8 cellular contexts compared by ENCODE assay signal in genomic region chr12:12704593-12705230, GRCh38. TPM values are rescaled to one million over a fixed set of nuclear protein-coding genes. Genes with fewer than 3 reads are reported as not detected.
A peak's percentile ranks its signal among the peaks of the same experiment; 100 is the strongest.
DNase-seq lines count a peak whose midpoint lies in the region; ATAC-seq, FAIRE-seq and TF ChIP-seq lines count a peak whose summit lies in the region.

No MANE protein-coding gene starts in this region.

- H3K4me3 ChIP-seq in BLaER1 (no peak overlapping the region), osteoblast (ENCODE audit: insufficient read depth, low read length) (no peak overlapping the region)

- peak overlapping the region; percentile 37 for H2AFZ ChIP-seq in osteoblast (ENCODE audit: low read length)

- no peak for DNase-seq in GM13976 (ENCODE audit: low spot score)
- DNase-seq in NCI-H2227 treated with DMSO at 0.1 percent for 48 hours (lab: John Stamatoyannopoulos, UW), result peak; percentile 73
- DNase-seq in activated CD8-positive, alpha-beta T cell treated with anti-CD3 and anti-CD28 coated beads for 36 hours, result peak; percentile 47
- peak; percentile 39 to 67 for DNase-seq in frontal cortex (ENCODE audit: low spot score in 2 of 2)
- DNase-seq in osteoblast (ENCODE audit: insufficient read length, low spot score, missing footprints), result peak; percentile 49
- no peak for DNase-seq in T-helper 9 cell

- in situ Hi-C loops in GM13976 (cut with MboI; ENCODE audit: low sequenced_read_pairs, unreplicated experiment), result loop anchor here (10.0 to 25.0 kb wide), 2 partner anchors 330 to 1117 kb away; no protein-coding TSS in a partner anchor

- no peak overlapping the region for H3K4me3 Mint-ChIP-seq in activated CD8-positive, alpha-beta T cell treated with anti-CD3 and anti-CD28 coated beads for 36 hours

- CTCF ChIA-PET in activated CD8-positive, alpha-beta T cell treated with anti-CD3 and anti-CD28 coated beads for 36 hours (lab: Charles Lee), result interaction anchor here (0.8 to 2.5 kb wide), 7 partner anchors 8 to 327 kb away, joined by 3 to 13 read pairs (median 6); no protein-coding TSS in a partner anchor

- H3K4me1 ChIP-seq in BLaER1, result peaks cover 34% of the 10 kb centered on the region
- peaks cover 6% of the 10 kb centered on the region for H3K4me1 ChIP-seq in osteoblast (ENCODE audit: insufficient read depth, low read length)

- no peaks in the 10 kb centered on the region for H3K79me2 ChIP-seq in osteoblast (ENCODE audit: insufficient read depth, low read length)

- POLR2A ChIA-PET in activated CD8-positive, alpha-beta T cell treated with anti-CD3 and anti-CD28 coated beads for 36 hours (lab: Charles Lee), result interaction anchor here (0.7 to 2.6 kb wide), 2 partner anchors 10 to 689 kb away, joined by 3 to 9 read pairs; no protein-coding TSS in a partner anchor

- no peak overlapping the region for H3K9ac ChIP-seq in BLaER1

- peak; percentile 70 for ATAC-seq in HG03159 (IDR thresholded peaks at IDR 0.05; ENCODE audit: unreplicated experiment)
- ATAC-seq in activated CD8-positive, alpha-beta T cell treated with anti-CD3 and anti-CD28 coated beads for 36 hours, result peak; percentile 79

- peak overlapping the region; percentile 77 for H3K4me2 ChIP-seq in BLaER1
- H3K4me2 ChIP-seq in osteoblast (ENCODE audit: insufficient read depth, low read length), result peak overlapping the region; percentile 63

- H3K27me3 ChIP-seq in BLaER1 (no peaks in the 10 kb centered on the region), osteoblast (ENCODE audit: insufficient read depth, low read length) (no peaks in the 10 kb centered on the region)

- H3K36me3 ChIP-seq in BLaER1 (no peaks in the 10 kb centered on the region), osteoblast (ENCODE audit: insufficient read depth, low read length) (no peaks in the 10 kb centered on the region)

- H4K20me1 ChIP-seq in BLaER1 (no peaks in the 10 kb centered on the region), osteoblast (ENCODE audit: insufficient read depth, low read length) (no peaks in the 10 kb centered on the region)

- H3K27me3 Mint-ChIP-seq in activated CD8-positive, alpha-beta T cell treated with anti-CD3 and anti-CD28 coated beads for 36 hours, result no peaks in the 10 kb centered on the region

- H3K4me1 Mint-ChIP-seq in activated CD8-positive, alpha-beta T cell treated with anti-CD3 and anti-CD28 coated beads for 36 hours (ENCODE audit: low read depth), result peaks cover 22% of the 10 kb centered on the region

- peak overlapping the region; percentile 18 for H3K27ac Mint-ChIP-seq in activated CD8-positive, alpha-beta T cell treated with anti-CD3 and anti-CD28 coated beads for 36 hours

- H3K36me3 Mint-ChIP-seq in activated CD8-positive, alpha-beta T cell treated with anti-CD3 and anti-CD28 coated beads for 36 hours (ENCODE audit: low read depth), result no peaks in the 10 kb centered on the region

- no peaks in the 10 kb centered on the region for H3K9me3 Mint-ChIP-seq in activated CD8-positive, alpha-beta T cell treated with anti-CD3 and anti-CD28 coated beads for 36 hours

- intact Hi-C loops in activated CD8-positive, alpha-beta T cell treated with anti-CD3 and anti-CD28 coated beads for 36 hours (cut with micrococcal nuclease), result no loop called here

- peak; percentile 79 for FAIRE-seq in frontal cortex (lab: Jason Lieb, UNC)

- no peak overlapping the region for H3K27ac ChIP-seq in BLaER1
- no peak overlapping the region for H3K27ac ChIP-seq in osteoblast (ENCODE audit: low read depth, low read length)

- H3K9me3 ChIP-seq in BLaER1 (no peaks in the 10 kb centered on the region), osteoblast (ENCODE audit: low read depth, low read length) (no peaks in the 10 kb centered on the region)

- TF ChIP-seq CTCF in GM13976 (IDR thresholded peaks at IDR 0.05; ENCODE audit: borderline replicate concordance, control extremely low read depth, extremely low read depth, insufficient read depth, missing control alignments) (peak; percentile 48), osteoblast (IDR thresholded peaks at IDR 0.05; ENCODE audit: extremely low read depth, low read depth, low read length) (peak; percentile 100)
- no peak for TF ChIP-seq CTCF in activated CD8-positive, alpha-beta T cell treated with anti-CD3 and anti-CD28 coated beads for 36 hours (IDR thresholded peaks at IDR 0.05)

RNA-seq across cellular contexts. Expression of gene GPR19, which starts 8.7 kb away (rescaled TPM):
- total RNA-seq in activated CD8-positive, alpha-beta T cell treated with anti-CD3 and anti-CD28 coated beads for 36 hours, result 10 to 100 TPM; 17.3 to 17.6 TPM
- total RNA-seq in frontal cortex (32.2 TPM), osteoblast (under 0.01 and 0.36 TPM in 2 replicates)

RNA-seq across cellular contexts. Expression of gene CDKN1B, which starts 12.5 kb away (rescaled TPM):
- 10 to 100 TPM; 39.9 to 40.8 TPM for total RNA-seq in activated CD8-positive, alpha-beta T cell treated with anti-CD3 and anti-CD28 coated beads for 36 hours
- total RNA-seq in frontal cortex (151 TPM), osteoblast (44.5 and 52.8 TPM in 2 replicates)

Comparison
In these comparisons a context has a peak if more than half of its experiments do, and no peak if none do; other contexts are left out.
1. DNase-seq: peak in NCI-H2227 treated with DMSO at 0.1 percent for 48 hours (single experiment), activated CD8-positive, alpha-beta T cell treated with anti-CD3 and anti-CD28 coated beads for 36 hours (single experiment), frontal cortex (2 of 2) and osteoblast (single experiment); none in GM13976 (single experiment) and T-helper 9 cell (single experiment).
2. RNA of gene GPR19, which starts 8.7 kb away (total RNA-seq): 32.2 TPM in frontal cortex (single experiment) and 17.3 to 17.6 TPM in activated CD8-positive, alpha-beta T cell treated with anti-CD3 and anti-CD28 coated beads for 36 hours; under 0.01 to 0.36 TPM in osteoblast; every median in the first group is over 10 times any median in the second.